ENCODE assay signal across 12 cellular contexts in the genomic region with DNA sequence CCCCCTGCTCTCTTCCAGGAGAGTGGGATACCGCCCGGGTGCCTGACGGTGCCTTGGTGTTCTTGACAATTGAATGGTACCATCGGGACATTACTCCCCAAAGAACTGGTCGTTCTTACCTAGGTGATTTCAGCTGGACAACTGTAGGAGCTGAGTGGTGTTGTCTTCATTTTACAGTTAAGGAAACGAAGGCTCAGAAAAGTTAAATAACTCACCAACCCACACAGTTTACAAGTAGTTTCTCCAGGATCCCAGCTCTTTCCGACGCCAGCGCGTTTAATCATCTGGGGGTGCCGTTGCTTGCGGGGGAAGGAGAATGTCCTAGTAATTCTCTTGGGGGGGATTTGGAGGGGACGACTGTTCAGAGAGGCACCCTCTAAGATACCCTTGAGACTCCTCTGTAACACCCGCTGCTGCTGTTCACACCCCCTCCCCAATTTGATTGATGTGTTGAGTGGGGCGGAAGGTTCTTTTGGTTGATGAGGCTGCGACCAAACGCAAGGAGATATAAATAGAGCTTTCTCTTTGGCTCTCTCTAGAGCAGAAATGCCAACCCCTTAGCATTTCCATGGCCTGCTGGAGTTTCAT. TPM values are rescaled to one million over a fixed set of nuclear protein-coding genes. Genes with fewer than 3 reads are reported as not detected.
DNase-seq lines count a peak whose midpoint lies in the region; ATAC-seq and TF ChIP-seq lines count a peak whose summit lies in the region.
"Had no signal": no experiment of that assay in that cellular context is flagged by ENCODE, and none has a peak within 500 bp of the region (broad histone marks: within the 10 kb centered on the region; RNA-seq: fewer than 3 reads in every experiment).

No MANE protein-coding gene starts in this region.

- CTCF ChIA-PET in activated naive CD4-positive, alpha-beta T cell treated with anti-CD3 and anti-CD28 coated beads for 36 hours (lab: Charles Lee), result interaction anchor here (0.6 to 5.5 kb wide), 11 partner anchors 9 to 803 kb away, joined by 3 to 73 read pairs (median 4); no protein-coding TSS in a partner anchor

- H3K79me2 ChIP-seq in H9 (ENCODE audit: insufficient read depth, low read length), result no peaks in the 10 kb centered on the region

- H2BK15ac ChIP-seq in H9 (ENCODE audit: low read depth, low read length), result no peak overlapping the region

- H3K9me3 Mint-ChIP-seq in CD4-positive, CD25-positive, alpha-beta regulatory T cell, result peaks cover 0 to 2% (median 0%) of the 10 kb centered on the region in 7 donors
- no peaks in the 10 kb centered on the region; a peak in 1 of 5 replicates for H3K9me3 Mint-ChIP-seq in H9
- no peaks in the 10 kb centered on the region for H3K9me3 Mint-ChIP-seq in activated naive CD4-positive, alpha-beta T cell treated with anti-CD3 and anti-CD28 coated beads for 36 hours
- peaks cover 0 to 2% (median 0%) of the 10 kb centered on the region in 9 donors for H3K9me3 Mint-ChIP-seq in naive thymus-derived CD8-positive, alpha-beta T cell

- no peak overlapping the region for H2AFZ ChIP-seq in H9 (ENCODE audit: low read length)
- H2AFZ ChIP-seq: PC-9 had no signal

- H4K5ac ChIP-seq in H9 (ENCODE audit: insufficient read length, low read depth, low read length), result no peak overlapping the region

- H3K27me3 Mint-ChIP-seq in CD4-positive, CD25-positive, alpha-beta regulatory T cell, result peaks cover 9% of the 10 kb centered on the region
- H3K27me3 Mint-ChIP-seq in H9 (ENCODE audit: low read depth), result peaks cover 65% of the 10 kb centered on the region
- no peaks in the 10 kb centered on the region for H3K27me3 Mint-ChIP-seq in activated naive CD4-positive, alpha-beta T cell treated with anti-CD3 and anti-CD28 coated beads for 36 hours (ENCODE audit: low read depth)
- no peaks in the 10 kb centered on the region for H3K27me3 Mint-ChIP-seq in naive thymus-derived CD8-positive, alpha-beta T cell

- no peaks in the 10 kb centered on the region for H3K27me3 ChIP-seq in CD4-positive, CD25-positive, alpha-beta regulatory T cell (ENCODE audit: control insufficient read depth, insufficient read depth, low read length)
- H3K27me3 ChIP-seq in H9 (ENCODE audit: insufficient read depth, low read length) (peaks cover 9% of the 10 kb centered on the region; the same call in 1 of the 2 replicates), sigmoid colon (peaks cover 16 to 54% (median 32%) of the 10 kb centered on the region in 3 donors)

- H2AK5ac ChIP-seq in H9 (ENCODE audit: insufficient read length, low read length), result no peak overlapping the region

- no peaks in the 10 kb centered on the region for H3K9me3 ChIP-seq in CD4-positive, CD25-positive, alpha-beta regulatory T cell (ENCODE audit: control insufficient read depth in 2 of 2, low read length in 2 of 2)
- no peaks in the 10 kb centered on the region for H3K9me3 ChIP-seq in H9 (ENCODE audit: control insufficient read depth, low read depth, low read length)
- no peaks in the 10 kb centered on the region for H3K9me3 ChIP-seq in sigmoid colon
- H3K9me3 ChIP-seq: Caco-2, tibial artery had no signal

- peaks cover 0 to 81% (median 48%) of the 10 kb centered on the region in 4 donors for H3K4me1 Mint-ChIP-seq in CD4-positive, CD25-positive, alpha-beta regulatory T cell
- peaks cover 10 to 17% of the 10 kb centered on the region in 2 experiments for H3K4me1 Mint-ChIP-seq in H9
- peaks cover 58% of the 10 kb centered on the region for H3K4me1 Mint-ChIP-seq in activated naive CD4-positive, alpha-beta T cell treated with anti-CD3 and anti-CD28 coated beads for 36 hours (ENCODE audit: low read depth)
- H3K4me1 Mint-ChIP-seq in naive thymus-derived CD8-positive, alpha-beta T cell, result peaks cover 35 to 89% (median 81%) of the 10 kb centered on the region in 4 donors

- no peaks in the 10 kb centered on the region for H3K36me3 ChIP-seq in CD4-positive, CD25-positive, alpha-beta regulatory T cell (ENCODE audit: control insufficient read depth, insufficient read depth, low read length)
- no peaks in the 10 kb centered on the region for H3K36me3 ChIP-seq in sigmoid colon
- H3K36me3 ChIP-seq: tibial artery had no signal

- peak overlapping the region; percentile 90 for H3K4me3 ChIP-seq in CD4-positive, CD25-positive, alpha-beta regulatory T cell (ENCODE audit: low read depth, low read length)
- H3K4me3 ChIP-seq in sigmoid colon, result peak overlapping the region in 2 of 4 donors; percentile 48 to 56
- H3K4me3 ChIP-seq: PC-9 had no signal

- H3T11ph ChIP-seq in H9 (ENCODE audit: low read length), result no peak overlapping the region

- H4K8ac ChIP-seq in H9 (replicated peaks; ENCODE audit: insufficient read length, low read depth, low read length), result no peak overlapping the region

- no peak overlapping the region for H2BK120ac ChIP-seq in H9 (ENCODE audit: low read depth, low read length, poor library complexity, severe bottlenecking)

- H3K4me1 ChIP-seq in CD4-positive, CD25-positive, alpha-beta regulatory T cell (ENCODE audit: control insufficient read depth, insufficient read depth, low read length, poor library complexity, severe bottlenecking), result peaks cover 75% of the 10 kb centered on the region
- H3K4me1 ChIP-seq in H9 (ENCODE audit: insufficient read depth, low read length), result no peaks in the 10 kb centered on the region
- peaks cover 0 to 17% (median 13%) of the 10 kb centered on the region in 4 donors for H3K4me1 ChIP-seq in sigmoid colon

- H3K4me2 ChIP-seq in H9 (ENCODE audit: insufficient read depth, insufficient read length, low read length), result no peak overlapping the region
- H3K4me2 ChIP-seq: KMS-11, PC-9 had no signal

- no peak overlapping the region for H3K14ac ChIP-seq in H9 (ENCODE audit: insufficient read depth, low read length)

- H3K23me2 ChIP-seq in H9 (ENCODE audit: insufficient read length, low read depth, low read length, poor library complexity, severe bottlenecking), result peaks cover 10% of the 10 kb centered on the region

- H2BK20ac ChIP-seq in H9 (ENCODE audit: low read depth, low read length, poor library complexity, severe bottlenecking), result no peak overlapping the region

- no peaks in the 10 kb centered on the region for H3K79me1 ChIP-seq in H9 (ENCODE audit: insufficient read depth, low read depth, low read length, poor library complexity, severe bottlenecking)

- no peak overlapping the region for H4K91ac ChIP-seq in H9 (ENCODE audit: insufficient read length, low read depth, low read length)

- H3K27ac ChIP-seq in CD4-positive, CD25-positive, alpha-beta regulatory T cell (ENCODE audit: insufficient read depth, low read length, poor library complexity, severe bottlenecking), result peak overlapping the region; percentile 82
- H3K27ac ChIP-seq in H9 (ENCODE audit: insufficient read length, low read depth, low read length) (no peak overlapping the region), sigmoid colon (no peak overlapping the region)
- H3K27ac ChIP-seq: KMS-11, PC-9, tibial artery had no signal

- no peak overlapping the region for H3K9ac ChIP-seq in H9 (ENCODE audit: extremely low read depth, insufficient read length, low read length)
- H3K9ac ChIP-seq: KMS-11 had no signal

- H3K4ac ChIP-seq in H9 (ENCODE audit: low read depth, low read length), result no peak overlapping the region

- POLR2A ChIA-PET in naive thymus-derived CD8-positive, alpha-beta T cell (lab: Charles Lee), result interaction anchor here (0.9 to 46.7 kb wide), 11 partner anchors 19 to 381 kb away, joined by 3 to 1921 read pairs (median 11); a partner anchor contains a TSS

- no peak overlapping the region for H3K56ac ChIP-seq in H9 (ENCODE audit: insufficient read length, low read depth, low read length)

- intact Hi-C loops in activated naive CD4-positive, alpha-beta T cell treated with anti-CD3 and anti-CD28 coated beads for 36 hours (cut with micrococcal nuclease), result loop anchor here (1.0 to 10.0 kb wide), 3 partner anchors 33 to 778 kb away; a partner anchor contains a TSS
- intact Hi-C loops in sigmoid colon (cut with DNase I), result no loop called here

- no peak overlapping the region for H2BK5ac ChIP-seq in H9 (ENCODE audit: insufficient read length, low read length)

- peak in 2 of 3 donors; percentile 38 to 50 for DNase-seq in CD4-positive, CD25-positive, alpha-beta regulatory T cell
- DNase-seq in H9, result no peak
- DNase-seq in activated naive CD4-positive, alpha-beta T cell treated with anti-CD3 and anti-CD28 coated beads for 36 hours, result no peak
- peak in 4 of 10 donors; percentile 20 to 46 (median 39) for DNase-seq in naive thymus-derived CD8-positive, alpha-beta T cell
- no peak for DNase-seq in epidermal melanocyte (ENCODE audit: insufficient read length, low spot score)
- DNase-seq in sigmoid colon, result no peak
- no peak for DNase-seq in cerebellar nuclear complex (lab: John Stamatoyannopoulos, UW)
- DNase-seq: Caco-2, PC-9, tibial artery had no signal

- TF ChIP-seq CTCF in H9 (conservative IDR thresholded peaks at IDR 0.05), result no peak
- TF ChIP-seq CTCF in sigmoid colon (IDR thresholded peaks at IDR 0.05), result no peak

- H3K36me3 Mint-ChIP-seq in CD4-positive, CD25-positive, alpha-beta regulatory T cell, result peaks cover 4% of the 10 kb centered on the region
- H3K36me3 Mint-ChIP-seq in H9 (ENCODE audit: insufficient read depth in 1 of 3, low read depth in 3 of 3), result no peaks in the 10 kb centered on the region
- peaks cover 17% of the 10 kb centered on the region for H3K36me3 Mint-ChIP-seq in activated naive CD4-positive, alpha-beta T cell treated with anti-CD3 and anti-CD28 coated beads for 36 hours (ENCODE audit: low read depth)
- peaks cover 4 to 16% (median 5%) of the 10 kb centered on the region in 3 donors for H3K36me3 Mint-ChIP-seq in naive thymus-derived CD8-positive, alpha-beta T cell

- peak overlapping the region; percentile 95 to 98 (median 98) for H3K27ac Mint-ChIP-seq in CD4-positive, CD25-positive, alpha-beta regulatory T cell
- H3K27ac Mint-ChIP-seq in H9, result no peak overlapping the region
- peak overlapping the region; percentile 100 for H3K27ac Mint-ChIP-seq in activated naive CD4-positive, alpha-beta T cell treated with anti-CD3 and anti-CD28 coated beads for 36 hours
- H3K27ac Mint-ChIP-seq in naive thymus-derived CD8-positive, alpha-beta T cell, result peak overlapping the region; percentile 95 to 98 (median 96)

- H3K18ac ChIP-seq in H9 (ENCODE audit: insufficient read length, low read depth, low read length), result no peak overlapping the region

- no peak overlapping the region for H3K23ac ChIP-seq in H9 (ENCODE audit: insufficient read length, low read depth, low read length)

- WGBS in H9 (ENCODE audit: extremely low coverage, insufficient read length, low lambda C conversion rate), result no CpG with 5 or more reads among the region's 17 CpGs
- WGBS in sigmoid colon, 2 donors, result 22 to 42% methylated on average over 17 of the region's 17 CpGs

- TF ChIP-seq POLR2A in sigmoid colon (IDR thresholded peaks at IDR 0.05), result no peak

- peak overlapping the region; percentile 96 to 99 (median 98) for H3K4me3 Mint-ChIP-seq in CD4-positive, CD25-positive, alpha-beta regulatory T cell
- H3K4me3 Mint-ChIP-seq in H9, result peak overlapping the region; percentile 59 to 81; a peak in 4 of 5 replicates
- H3K4me3 Mint-ChIP-seq in activated naive CD4-positive, alpha-beta T cell treated with anti-CD3 and anti-CD28 coated beads for 36 hours, result peak overlapping the region; percentile 99
- H3K4me3 Mint-ChIP-seq in naive thymus-derived CD8-positive, alpha-beta T cell, result peak overlapping the region; percentile 92 to 99 (median 96)

- H4K20me1 ChIP-seq in H9 (ENCODE audit: control insufficient read depth, insufficient read depth, insufficient read length), result no peaks in the 10 kb centered on the region

- H2BK12ac ChIP-seq in H9 (ENCODE audit: insufficient read length, low read depth, low read length), result no peak overlapping the region

- TF ChIP-seq EP300 in sigmoid colon (IDR thresholded peaks at IDR 0.05), result no peak

- peak in 1 of 2 donors; percentile 1 for ATAC-seq in CD4-positive, CD25-positive, alpha-beta regulatory T cell (ENCODE audit: low read depth in 2 of 2)
- peak in 1 of 2 donors; percentile 9 for ATAC-seq in naive thymus-derived CD8-positive, alpha-beta T cell
- no peak for ATAC-seq in HG03196 (IDR thresholded peaks at IDR 0.05; ENCODE audit: unreplicated experiment)

RNA-seq across cellular contexts. Expression of a gene that starts 1.8 kb away (rescaled TPM):
- total RNA-seq in CD4-positive, CD25-positive, alpha-beta regulatory T cell, result 187 TPM
- 10 to 100 TPM; 47.3 to 63.2 (median 52.5) TPM for polyA plus RNA-seq in CD4-positive, CD25-positive, alpha-beta regulatory T cell
- total RNA-seq in H9 (2021), result 10.0 and 10.6 TPM in 2 replicates
- total RNA-seq in activated naive CD4-positive, alpha-beta T cell treated with anti-CD3 and anti-CD28 coated beads for 36 hours, result 100 to 1,000 TPM in 1 of 2 experiments, 10 to 100 TPM in 1; 96.6 to 101 TPM
- 100 to 1,000 TPM; 334 to 343 TPM for total RNA-seq in naive thymus-derived CD8-positive, alpha-beta T cell
- 100 to 1,000 TPM in 1 of 3 donors, 10 to 100 TPM in 2; 56.8 to 166 (median 87.4) TPM for polyA plus RNA-seq in naive thymus-derived CD8-positive, alpha-beta T cell
- total RNA-seq in sigmoid colon, result 10 to 100 TPM in 2 of 4 donors, 1 to 10 TPM in 2; 6.9 to 12.5 (median 10.0) TPM
- 10 to 100 TPM in 1 of 3 donors, 1 to 10 TPM in 2; 1.2 to 23.1 (median 1.2) TPM for polyA plus RNA-seq in sigmoid colon

Comparison
In these comparisons a context has a peak if more than half of its experiments do, and no peak if none do; other contexts are left out.
1. DNase-seq: peak in CD4-positive, CD25-positive, alpha-beta regulatory T cell (2 of 3); none in H9 (single experiment), activated naive CD4-positive, alpha-beta T cell treated with anti-CD3 and anti-CD28 coated beads for 36 hours (single experiment), epidermal melanocyte (single experiment), sigmoid colon (single experiment) and cerebellar nuclear complex (0 of 2).
2. H3K27ac Mint-ChIP-seq: peak in CD4-positive, CD25-positive, alpha-beta regulatory T cell (3 of 3), activated naive CD4-positive, alpha-beta T cell treated with anti-CD3 and anti-CD28 coated beads for 36 hours (single experiment) and naive thymus-derived CD8-positive, alpha-beta T cell (10 of 10); none in H9 (0 of 3).
3. Peak in every context shown above with its lines, with median percentiles within 50 percentile points of each other: H3K4me3 Mint-ChIP-seq.